In genomic region chr21:44003307-44003966, GRCh38 we compare ENCODE assay signal across 19 cellular contexts. TPM values are rescaled to one million over a fixed set of nuclear protein-coding genes. Genes with fewer than 3 reads are reported as not detected.
DNase-seq lines count a peak whose midpoint lies in the region; ATAC-seq, FAIRE-seq and TF ChIP-seq lines count a peak whose summit lies in the region.
"Had no signal": no experiment of that assay in that cellular context is flagged by ENCODE, and none has a peak within 500 bp of the region (broad histone marks: within the 10 kb centered on the region; RNA-seq: fewer than 3 reads in every experiment).

No MANE protein-coding gene starts in this region.

- FAIRE-seq in GM19239 (lab: Jason Lieb, UNC): no peak
- FAIRE-seq: A549, D721Med, G401.6, GM12891, HTR-8/SVneo had no signal

- no peak for TF ChIP-seq CTCF in chondrocyte (IDR thresholded peaks at IDR 0.05)
- no peak for TF ChIP-seq CTCF in osteoblast (IDR thresholded peaks at IDR 0.05; ENCODE audit: extremely low read depth, low read depth, low read length)
- TF ChIP-seq CTCF in gastrocnemius medialis (IDR thresholded peaks at IDR 0.05 in 4 of 5, conservative IDR thresholded peaks at IDR 0.05 in 1 of 5): no peak

- H3K79me2 ChIP-seq in osteoblast (ENCODE audit: insufficient read depth, low read length): no peaks in the 10 kb centered on the region

- H3K36me3 ChIP-seq in osteoblast (ENCODE audit: insufficient read depth, low read length): no peaks in the 10 kb centered on the region
- no peaks in the 10 kb centered on the region for H3K36me3 ChIP-seq in gastrocnemius medialis
- H3K36me3 ChIP-seq: HAP-1 had no signal

- no peak for TF ChIP-seq POLR2A in gastrocnemius medialis (IDR thresholded peaks at IDR 0.05)

- intact Hi-C loops in Right ventricle myocardium superior (cut with DNase I) (no loop called here), cardiac septum (cut with DNase I) (no loop called here), gastrocnemius medialis (cut with DNase I; ENCODE audit: low total_unique reads) (no loop called here)

- H3K36me3 Mint-ChIP-seq in chondrocyte (ENCODE audit: low read depth): peaks cover under 1% of the 10 kb centered on the region

- no peak overlapping the region for H2AFZ ChIP-seq in osteoblast (ENCODE audit: low read length)
- H2AFZ ChIP-seq: GM23248 had no signal

- no peaks in the 10 kb centered on the region for H3K27me3 ChIP-seq in osteoblast (ENCODE audit: insufficient read depth, low read length)
- H3K27me3 ChIP-seq in gastrocnemius medialis: no peaks in the 10 kb centered on the region

- no peaks in the 10 kb centered on the region for H3K9me3 ChIP-seq in osteoblast (ENCODE audit: low read depth, low read length)
- H3K9me3 ChIP-seq in gastrocnemius medialis: no peaks in the 10 kb centered on the region
- H3K9me3 ChIP-seq: A549, Caco-2, HAP-1 had no signal

- no peak overlapping the region for H3K4me2 ChIP-seq in osteoblast (ENCODE audit: insufficient read depth, low read length)
- H3K4me2 ChIP-seq: A549 had no signal

- H3K27ac ChIP-seq in osteoblast (ENCODE audit: low read depth, low read length) (no peak overlapping the region), gastrocnemius medialis (no peak overlapping the region)
- H3K27ac ChIP-seq: 22Rv1, A549, C4-2B, GM23248 had no signal

- H3K4me1 ChIP-seq in osteoblast (ENCODE audit: insufficient read depth, low read length) (peaks cover 20% of the 10 kb centered on the region), gastrocnemius medialis (no peaks in the 10 kb centered on the region)
- H3K4me1 ChIP-seq: Caco-2, HAP-1 had no signal

- peaks cover 35% of the 10 kb centered on the region for H3K4me1 Mint-ChIP-seq in chondrocyte (ENCODE audit: low read depth)

- in situ Hi-C loops in gastrocnemius medialis (cut with MboI; ENCODE audit: low sequenced_read_pairs in 4 of 4): no loop called here

- H3K27ac Mint-ChIP-seq in chondrocyte (ENCODE audit: unreplicated experiment): no peak overlapping the region
- H3K27ac Mint-ChIP-seq: CD4-positive, alpha-beta T cell had no signal

- DNase-seq in Right ventricle myocardium superior (peak; percentile 6), cardiac septum (ENCODE audit: low spot score) (no peak), chondrocyte (ENCODE audit: low spot score) (peak; percentile 28), osteoblast (ENCODE audit: insufficient read length, low spot score, missing footprints) (peak; percentile 45), NCI-H345 treated with DMSO at 0.1 percent for 48 hours (lab: John Stamatoyannopoulos, UW; ENCODE audit: unreplicated experiment) (no peak), gastrocnemius medialis (no peak), GM19239 (ENCODE audit: insufficient read length, low spot score) (no peak)
- DNase-seq: AML-193; Caco-2; CD4-positive, alpha-beta T cell; GM23248 had no signal

- no peak for ATAC-seq in Right ventricle myocardium superior (ENCODE audit: poor library complexity)
- ATAC-seq in gastrocnemius medialis: no peak
- ATAC-seq: A549 had no signal

- H3K27me3 Mint-ChIP-seq in chondrocyte (ENCODE audit: low read depth): no peaks in the 10 kb centered on the region
- H3K27me3 Mint-ChIP-seq: CD4-positive, alpha-beta T cell had no signal

- H3K9me3 Mint-ChIP-seq in chondrocyte (ENCODE audit: low read depth): peaks cover 4% of the 10 kb centered on the region
- H3K9me3 Mint-ChIP-seq: CD4-positive, alpha-beta T cell had no signal

- H3K4me3 Mint-ChIP-seq in chondrocyte (ENCODE audit: unreplicated experiment): no peak overlapping the region
- H3K4me3 Mint-ChIP-seq: CD4-positive, alpha-beta T cell had no signal

- H3K4me3 ChIP-seq in osteoblast (ENCODE audit: insufficient read depth, low read length): no peak overlapping the region
- no peak overlapping the region for H3K4me3 ChIP-seq in gastrocnemius medialis
- H3K4me3 ChIP-seq: A549, GM23248, HAP-1 had no signal

- H4K20me1 ChIP-seq in osteoblast (ENCODE audit: insufficient read depth, low read length): no peaks in the 10 kb centered on the region

RNA-seq across cellular contexts. Expression of gene TRAPPC10, which starts 8.7 kb away (rescaled TPM):
- total RNA-seq in Right ventricle myocardium superior (20.3 TPM), cardiac septum (22.2 TPM), chondrocyte (31.0 to 41.8 TPM (median 37.0 TPM) in 3 replicates), osteoblast (33.0 and 36.2 TPM in 2 replicates), gastrocnemius medialis (10 to 100 TPM; 17.9 to 32.9 (median 23.1) TPM)

Comparison
In these comparisons a context has a peak if more than half of its experiments do, and no peak if none do; other contexts are left out.
1. DNase-seq: peak in Right ventricle myocardium superior (single experiment), chondrocyte (single experiment) and osteoblast (single experiment); none in cardiac septum (single experiment), NCI-H345 treated with DMSO at 0.1 percent for 48 hours (single experiment), gastrocnemius medialis (0 of 2) and GM19239 (single experiment).